In genomic region chr3:256501-256900, GRCh38 we compare ENCODE assay signal across 28 cellular contexts. TPM values are rescaled to one million over a fixed set of nuclear protein-coding genes. Genes with fewer than 3 reads are reported as not detected.
"Had no signal": no experiment of that assay in that cellular context is flagged by ENCODE, and none has a peak within 500 bp of the region (broad histone marks: within the 10 kb centered on the region; RNA-seq: fewer than 3 reads in every experiment).

No MANE protein-coding gene starts in this region.

- H2AFZ ChIP-seq: parathyroid adenoma had no signal

- ATAC-seq: esophagus mucosa; gastrocnemius medialis; left lobe of liver; mucosa of descending colon; natural killer cell treated with Interleukin-12 subunit alpha and Interleukin-12 subunit beta and Interleukin-15 and Interleukin-18, amount 100 ng/mL, for 72 hours; right lobe of liver; stimulated activated memory B cell treated with anti-CD40 and anti-IgM and Interleukin-4, amounts not matched to agents 10 μg/mL and 1 μg/mL and 100 μg/mL, for 72 hours; stimulated activated naive CD8-positive, alpha-beta T cell treated with anti-CD3 and anti-CD28 coated beads, Interleukin-15, Interleukin-2, amounts not matched to agents 100 U/mL and 50 U/mL, for 24 hours had no signal

- H3K27ac ChIP-seq: epithelial cell of prostate, gastrocnemius medialis, neutrophil, parathyroid adenoma, right lobe of liver, spleen, thyroid gland, vagina had no signal

- H3K36me3 Mint-ChIP-seq: memory B cell; mesothelial cell of epicardium; natural killer cell treated with Interleukin-12 subunit alpha and Interleukin-12 subunit beta and Interleukin-15 and Interleukin-18, amount 100 ng/mL, for 72 hours; stimulated activated memory B cell treated with anti-CD40 and anti-IgM and Interleukin-4, amounts not matched to agents 10 μg/mL and 1 μg/mL and 100 μg/mL, for 72 hours had no signal

- H3K9me3 ChIP-seq: gastrocnemius medialis, mucosa of descending colon, neutrophil, right lobe of liver, spleen, thyroid gland, vagina had no signal

- H3K27me3 ChIP-seq: dorsolateral prefrontal cortex, gastrocnemius medialis, neutrophil, right lobe of liver, spleen, thyroid gland, vagina had no signal

- H3K79me2 ChIP-seq: parathyroid adenoma had no signal

- H3K36me3 ChIP-seq: gastrocnemius medialis, neutrophil, right lobe of liver, spleen, thyroid gland, vagina had no signal

- H3K27ac Mint-ChIP-seq: mesothelial cell of epicardium; natural killer cell treated with Interleukin-12 subunit alpha and Interleukin-12 subunit beta and Interleukin-15 and Interleukin-18, amount 100 ng/mL, for 72 hours; progenitor cell of endocrine pancreas; stimulated activated memory B cell treated with anti-CD40 and anti-IgM and Interleukin-4, amounts not matched to agents 10 μg/mL and 1 μg/mL and 100 μg/mL, for 72 hours had no signal

- H3K9me3 Mint-ChIP-seq: memory B cell; mesothelial cell of epicardium; naive B cell; stimulated activated memory B cell treated with anti-CD40 and anti-IgM and Interleukin-4, amounts not matched to agents 10 μg/mL and 1 μg/mL and 100 μg/mL, for 72 hours had no signal

- DNase-seq: cerebellar nuclear complex; dorsolateral prefrontal cortex; effector CD4-positive, alpha-beta T cell; foreskin fibroblast; gastrocnemius medialis; head of caudate nucleus; kidney; mucosa of descending colon; naive B cell; right lobe of liver; spleen; stimulated activated CD4-positive, alpha-beta T cell treated with anti-CD3 and anti-CD28 coated beads, Interleukin-4, amount 100 ng/mL, for 4 hours; stimulated activated naive CD8-positive, alpha-beta T cell treated with anti-CD3 and anti-CD28 coated beads, Interleukin-15, Interleukin-2, amounts not matched to agents 100 U/mL and 50 U/mL, for 24 hours; thyroid gland; trophoblast cell had no signal

- H3K4me3 ChIP-seq: dorsolateral prefrontal cortex, gastrocnemius medialis, lung, mucosa of descending colon, right lobe of liver, spleen, thyroid gland, vagina had no signal

- H3K9ac ChIP-seq: parathyroid adenoma had no signal

- H3K4me1 ChIP-seq: gastrocnemius medialis, parathyroid adenoma, right lobe of liver, spleen, thyroid gland, vagina had no signal

RNA-seq across cellular contexts. Expression of gene CHL1, which starts 59.9 kb away (rescaled TPM):
- total RNA-seq: glomerular endothelial cell; mesothelial cell of epicardium; natural killer cell treated with Interleukin-12 subunit alpha and Interleukin-12 subunit beta and Interleukin-15 and Interleukin-18, amount 100 ng/mL, for 72 hours had no signal
